ENCODE assay signal across 24 cellular contexts in genomic region chr3:40978442-40978841, GRCh38.
"Had no signal": no experiment of that assay in that cellular context is flagged by ENCODE, and none has a peak within 500 bp of the region (broad histone marks: within the 10 kb centered on the region; RNA-seq: fewer than 3 reads in every experiment).

No MANE protein-coding gene starts in this region.

- H3K27me3 Mint-ChIP-seq: stimulated activated memory B cell treated with anti-CD40 and anti-IgM and Interleukin-4, amounts not matched to agents 10 μg/mL and 1 μg/mL and 100 μg/mL, for 72 hours; stimulated activated naive B cell treated with anti-CD40 and anti-IgM and Interleukin-4, amounts not matched to agents 10 μg/mL and 1 μg/mL and 100 μg/mL, for 72 hours had no signal

- DNase-seq: stimulated activated CD4-positive, alpha-beta T cell treated with anti-CD3 and anti-CD28 coated beads, Interleukin-2, amount 100 ng/mL, for 48 hours; stimulated activated CD4-positive, alpha-beta T cell treated with anti-CD3 and anti-CD28 coated beads, Interleukin-4, amount 100 ng/mL, for 1 hour; stimulated activated CD4-positive, alpha-beta T cell treated with anti-CD3 and anti-CD28 coated beads, Interleukin-4, amount 100 ng/mL, for 24 hours; stimulated activated CD4-positive, alpha-beta T cell treated with anti-CD3 and anti-CD28 coated beads, Interleukin-4, amount 100 ng/mL, for 4 hours; stimulated activated CD8-positive, alpha-beta memory T cell treated with anti-CD3 and anti-CD28 coated beads, Interleukin-4, amount 100 ng/mL, for 48 hours; stimulated activated naive B cell treated with anti-CD40 and anti-IgM and Interleukin-4, amounts not matched to agents 10 μg/mL and 1 μg/mL and 100 μg/mL, for 72 hours; stimulated activated naive CD4-positive, alpha-beta T cell; stimulated activated naive CD4-positive, alpha-beta T cell treated with Interleukin-2 at 50 U/mL for 16 hours; stimulated activated naive CD8-positive, alpha-beta T cell treated with anti-CD3 and anti-CD28 coated beads, Interleukin-15, amount 100 ng/mL, for 72 hours; stimulated activated naive CD8-positive, alpha-beta T cell treated with anti-CD3 and anti-CD28 coated beads, Interleukin-15, Interleukin-2, amounts not matched to agents 100 U/mL and 50 U/mL, for 24 hours; stomach; substantia nigra; testis; thyroid gland; tibial artery; transverse colon; trophoblast cell; upper lobe of left lung; upper lobe of right lung; uterus had no signal

- H3K9me3 Mint-ChIP-seq: stimulated activated naive B cell treated with anti-CD40 and anti-IgM and Interleukin-4, amounts not matched to agents 10 μg/mL and 1 μg/mL and 100 μg/mL, for 72 hours; stimulated activated naive CD8-positive, alpha-beta T cell treated with anti-CD3 and anti-CD28 coated beads, Interleukin-15, amount 100 ng/mL, for 72 hours; type B pancreatic cell had no signal

- ATAC-seq: stimulated activated effector memory CD8-positive, alpha-beta T cell treated with anti-CD3 and anti-CD28 coated beads, Interleukin-12 subunit alpha, Interleukin-12 subunit beta, amount 100 ng/mL, for 72 hours; stimulated activated memory B cell treated with anti-CD40 and anti-IgM and Interleukin-4, amounts not matched to agents 10 μg/mL and 1 μg/mL and 100 μg/mL, for 72 hours; stimulated activated naive B cell treated with anti-CD40 and anti-IgM and Interleukin-4, amounts not matched to agents 10 μg/mL and 1 μg/mL and 100 μg/mL, for 72 hours; stimulated activated naive CD8-positive, alpha-beta T cell treated with anti-CD3 and anti-CD28 coated beads, Interleukin-15, amount 100 ng/mL, for 72 hours; stimulated activated naive CD8-positive, alpha-beta T cell treated with anti-CD3 and anti-CD28 coated beads, Interleukin-15, Interleukin-2, amounts not matched to agents 100 U/mL and 50 U/mL, for 24 hours; upper lobe of right lung had no signal

- H3K27ac Mint-ChIP-seq: stimulated activated effector memory CD8-positive, alpha-beta T cell treated with anti-CD3 and anti-CD28 coated beads, Interleukin-12 subunit alpha, Interleukin-12 subunit beta, amount 100 ng/mL, for 72 hours; stimulated activated naive B cell treated with anti-CD40 and anti-IgM and Interleukin-4, amounts not matched to agents 10 μg/mL and 1 μg/mL and 100 μg/mL, for 72 hours; stimulated activated naive CD8-positive, alpha-beta T cell treated with anti-CD3 and anti-CD28 coated beads, Interleukin-15, amount 100 ng/mL, for 72 hours; stimulated activated naive CD8-positive, alpha-beta T cell treated with anti-CD3 and anti-CD28 coated beads, Interleukin-15, Interleukin-2, amounts not matched to agents 100 ng/mL and 50 ng/mL, for 24 hours; type B pancreatic cell had no signal

- H3K4me3 Mint-ChIP-seq: stimulated activated effector memory CD8-positive, alpha-beta T cell treated with anti-CD3 and anti-CD28 coated beads, Interleukin-12 subunit alpha, Interleukin-12 subunit beta, amount 100 ng/mL, for 72 hours; stimulated activated memory B cell treated with anti-CD40 and anti-IgM and Interleukin-4, amounts not matched to agents 10 μg/mL and 1 μg/mL and 100 μg/mL, for 72 hours; stimulated activated naive B cell treated with anti-CD40 and anti-IgM and Interleukin-4, amounts not matched to agents 10 μg/mL and 1 μg/mL and 100 μg/mL, for 72 hours; stimulated activated naive CD8-positive, alpha-beta T cell treated with anti-CD3 and anti-CD28 coated beads, Interleukin-15, amount 100 ng/mL, for 72 hours; stimulated activated naive CD8-positive, alpha-beta T cell treated with anti-CD3 and anti-CD28 coated beads, Interleukin-15, Interleukin-2, amounts not matched to agents 100 ng/mL and 50 ng/mL, for 24 hours; type B pancreatic cell had no signal

- H3K36me3 Mint-ChIP-seq: stimulated activated effector memory CD8-positive, alpha-beta T cell treated with anti-CD3 and anti-CD28 coated beads, Interleukin-12 subunit alpha, Interleukin-12 subunit beta, amount 100 ng/mL, for 72 hours; stimulated activated memory B cell treated with anti-CD40 and anti-IgM and Interleukin-4, amounts not matched to agents 10 μg/mL and 1 μg/mL and 100 μg/mL, for 72 hours; stimulated activated naive B cell treated with anti-CD40 and anti-IgM and Interleukin-4, amounts not matched to agents 10 μg/mL and 1 μg/mL and 100 μg/mL, for 72 hours; type B pancreatic cell had no signal
